Comparison of ENCODE assay signal across 11 cellular contexts in the genomic region with DNA sequence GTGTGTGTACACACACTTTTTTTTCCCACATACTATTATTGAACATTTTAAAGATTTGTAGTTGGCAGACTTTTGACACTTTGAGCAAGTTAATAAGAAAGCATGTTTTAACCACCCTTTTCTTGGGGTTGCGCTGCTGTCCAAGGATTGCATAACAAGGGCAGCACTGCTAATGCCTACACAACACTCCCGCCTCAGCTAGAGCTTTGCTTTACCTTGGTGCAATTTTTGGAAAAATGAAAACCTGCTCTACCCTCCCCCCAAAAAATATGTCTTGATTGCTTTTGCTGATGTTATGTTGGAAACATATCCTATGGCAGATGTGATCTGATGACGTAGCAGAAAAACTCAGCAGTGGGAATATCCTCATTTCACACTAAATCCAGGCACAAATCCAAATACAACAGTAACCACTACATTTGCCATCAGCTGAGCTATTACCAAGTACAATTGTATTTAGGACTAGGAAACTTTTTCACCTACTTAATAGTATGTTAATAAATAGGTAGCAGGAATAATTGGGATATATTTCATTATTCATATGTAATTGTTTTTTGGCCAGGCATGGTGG. TPM values are rescaled to one million over a fixed set of nuclear protein-coding genes. Genes with fewer than 3 reads are reported as not detected.
A peak's percentile ranks its signal among the peaks of the same experiment; 100 is the strongest.
DNase-seq lines count a peak whose midpoint lies in the region; ATAC-seq and TF ChIP-seq lines count a peak whose summit lies in the region.
"Had no signal": no experiment of that assay in that cellular context is flagged by ENCODE, and none has a peak within 500 bp of the region (broad histone marks: within the 10 kb centered on the region; RNA-seq: fewer than 3 reads in every experiment).

No MANE protein-coding gene starts in this region.

- H3K9me3 ChIP-seq in adipocyte (ENCODE audit: control insufficient read depth, low read length): no peaks in the 10 kb centered on the region
- H3K9me3 ChIP-seq in psoas muscle: no peaks in the 10 kb centered on the region

- H3K4me3 ChIP-seq in adipocyte (ENCODE audit: low read length): peak overlapping the region; percentile 48
- H3K4me3 ChIP-seq in fibroblast of villous mesenchyme (ENCODE audit: low read depth, low read length): no peak overlapping the region
- no peak overlapping the region for H3K4me3 ChIP-seq in psoas muscle

- 22 to 42% (median 26%) methylated on average over 3 of the region's 3 CpGs for WGBS in psoas muscle, 3 donors

- H3K27ac ChIP-seq in psoas muscle: peak overlapping the region; percentile 43

- H3K4me3 Mint-ChIP-seq in CD14-positive monocyte: no peak overlapping the region

- intact Hi-C loops in CD14-positive monocyte (cut with micrococcal nuclease) (no loop called here), psoas muscle (cut with DNase I) (no loop called here)

- DNase-seq in CD14-positive monocyte (ENCODE audit: low spot score) (no peak), adipocyte (ENCODE audit: low read depth) (peak; percentile 36), fibroblast of villous mesenchyme (ENCODE audit: low read depth) (peak; percentile 72), psoas muscle (no peak), NCI-H748 (lab: John Stamatoyannopoulos, UW; ENCODE audit: unreplicated experiment) (no peak), OCI-M2 (lab: John Stamatoyannopoulos, UW; ENCODE audit: unreplicated experiment) (no peak), SW 1271 (lab: John Stamatoyannopoulos, UW) (no peak)
- DNase-seq: effector memory CD4-positive, alpha-beta T cell; NCI-H2081; stimulated activated CD4-positive, alpha-beta T cell treated with anti-CD3 and anti-CD28 coated beads, Interleukin-2, amount 100 ng/mL, for 48 hours had no signal

- TF ChIP-seq CTCF in CD14-positive monocyte (IDR thresholded peaks at IDR 0.05): no peak
- TF ChIP-seq CTCF in fibroblast of villous mesenchyme (IDR thresholded peaks at IDR 0.05; ENCODE audit: insufficient read depth, low read depth, low read length): no peak
- TF ChIP-seq CTCF in psoas muscle (IDR thresholded peaks at IDR 0.05): no peak

- no peaks in the 10 kb centered on the region for H3K27me3 ChIP-seq in adipocyte (replicated peaks; ENCODE audit: control insufficient read depth, insufficient read depth, low read length)
- no peaks in the 10 kb centered on the region for H3K27me3 ChIP-seq in psoas muscle (ENCODE audit: insufficient read depth in 3 of 3, low read length in 2 of 3)

- H3K36me3 ChIP-seq in adipocyte (ENCODE audit: control insufficient read depth, insufficient read depth, low read length, severe bottlenecking) (no peaks in the 10 kb centered on the region), psoas muscle (ENCODE audit: insufficient read depth in 1 of 2, low read depth in 1 of 2) (no peaks in the 10 kb centered on the region)

- peak overlapping the region in 4 of 7 donors; percentile 23 to 91 (median 42) for H3K27ac Mint-ChIP-seq in CD14-positive monocyte

- ATAC-seq in psoas muscle (peak in 3 of 4 donors; percentile 27 to 48 (median 39)), HG02973 (IDR thresholded peaks at IDR 0.05; ENCODE audit: unreplicated experiment) (no peak)

- peaks cover 19% of the 10 kb centered on the region for H3K4me1 Mint-ChIP-seq in CD14-positive monocyte

- H3K27me3 Mint-ChIP-seq in CD14-positive monocyte (ENCODE audit: low read depth in 3 of 3): peaks cover 0 to 2% (median 0%) of the 10 kb centered on the region in 3 donors

- H3K9ac ChIP-seq in adipocyte (ENCODE audit: low read length): peak overlapping the region; percentile 6

- H3K4me1 ChIP-seq in adipocyte (ENCODE audit: control insufficient read depth, insufficient read depth, low read length) (peaks cover 20% of the 10 kb centered on the region), psoas muscle (peaks cover 32% of the 10 kb centered on the region)

- peaks cover 0 to 2% (median 0%) of the 10 kb centered on the region in 7 donors for H3K9me3 Mint-ChIP-seq in CD14-positive monocyte

- peaks cover 7 to 29% of the 10 kb centered on the region in 2 donors for H3K36me3 Mint-ChIP-seq in CD14-positive monocyte

RNA-seq across cellular contexts. Expression of gene UBE2R2, which starts 51.6 kb away (rescaled TPM):
- polyA plus RNA-seq in CD14-positive monocyte (10 to 100 TPM; 30.5 to 37.2 TPM), psoas muscle (10 to 100 TPM; 20.3 to 52.3 (median 37.5) TPM)
- total RNA-seq in fibroblast of villous mesenchyme (20.3 and 20.6 TPM in 2 replicates), psoas muscle (10 to 100 TPM; 48.0 to 62.9 (median 52.2) TPM)

Comparison
In these comparisons a context has a peak if more than half of its experiments do, and no peak if none do; other contexts are left out.
1. DNase-seq: peak in adipocyte (single experiment) and fibroblast of villous mesenchyme (single experiment); none in CD14-positive monocyte (single experiment), psoas muscle (0 of 2), NCI-H748 (single experiment), OCI-M2 (single experiment) and SW 1271 (0 of 2).